20 cellular contexts compared by ENCODE assay signal in genomic region chr7:154792436-154793055, GRCh38.
"Had no signal": no experiment of that assay in that cellular context is flagged by ENCODE, and none has a peak within 500 bp of the region (broad histone marks: within the 10 kb centered on the region; RNA-seq: fewer than 3 reads in every experiment).

No MANE protein-coding gene starts in this region.

- DNase-seq: activated CD4-positive, alpha-beta memory T cell treated with anti-CD3 and anti-CD28 coated beads, Interleukin-2, amount 10 ng/mL, durations not matched to agents 7 days and 5 days; activated CD4-positive, alpha-beta T cell treated with anti-CD3 and anti-CD28 coated beads for 48 hours; activated effector memory CD4-positive, alpha-beta T cell treated with Interleukin-2 at 50 U/mL for 16 hours; activated naive CD4-positive, alpha-beta T cell treated with anti-CD3 and anti-CD28 coated beads, Interleukin-2, amount 10 ng/mL, durations not matched to agents 7 days and 5 days; activated T-cell treated with anti-CD3 and anti-CD28 coated beads, Interleukin-2, amount 50 U/mL, for 72 hours; amygdala; endodermal cell; esophagus squamous epithelium; gastrocnemius medialis; heart left ventricle; left cardiac atrium; natural killer cell; ovary; stimulated activated CD4-positive, alpha-beta T cell treated with anti-CD3 and anti-CD28 coated beads, Interleukin-2, amount 100 ng/mL, for 48 hours; stimulated activated CD8-positive, alpha-beta memory T cell treated with anti-CD3 and anti-CD28 coated beads, Interleukin-4, amount 100 ng/mL, for 48 hours; stimulated activated naive B cell treated with anti-CD40 and anti-IgM and Interleukin-4, amounts not matched to agents 10 μg/mL and 1 μg/mL and 100 μg/mL, for 72 hours; upper lobe of left lung had no signal

- H3K36me3 ChIP-seq: esophagus squamous epithelium, gastrocnemius medialis, heart left ventricle, ovary, prostate gland, thoracic aorta, upper lobe of left lung had no signal

- H3K36me3 Mint-ChIP-seq: activated naive CD4-positive, alpha-beta T cell treated with anti-CD3 and anti-CD28 coated beads, Interleukin-2, amount 10 ng/mL, durations not matched to agents 7 days and 5 days; natural killer cell had no signal

- H3K4me1 ChIP-seq: gastrocnemius medialis, prostate gland had no signal

- H3K4me3 ChIP-seq: coronary artery, esophagus squamous epithelium, gastrocnemius medialis, heart left ventricle, ovary, prostate gland, thoracic aorta, upper lobe of left lung had no signal

- H3K4me3 Mint-ChIP-seq: activated CD4-positive, alpha-beta memory T cell treated with anti-CD3 and anti-CD28 coated beads, Interleukin-2, amount 10 ng/mL, durations not matched to agents 7 days and 5 days; activated naive CD4-positive, alpha-beta T cell treated with anti-CD3 and anti-CD28 coated beads, Interleukin-2, amount 10 ng/mL, durations not matched to agents 7 days and 5 days; activated T-cell treated with anti-CD3 and anti-CD28 coated beads, Interleukin-2, amount 50 U/mL, for 72 hours; natural killer cell; stimulated activated naive B cell treated with anti-CD40 and anti-IgM and Interleukin-4, amounts not matched to agents 10 μg/mL and 1 μg/mL and 100 μg/mL, for 72 hours had no signal

- H3K27me3 ChIP-seq: ovary, upper lobe of left lung had no signal

- H3K27me3 Mint-ChIP-seq: activated CD4-positive, alpha-beta memory T cell treated with anti-CD3 and anti-CD28 coated beads, Interleukin-2, amount 10 ng/mL, durations not matched to agents 7 days and 5 days had no signal

- H3K27ac Mint-ChIP-seq: activated CD4-positive, alpha-beta memory T cell treated with anti-CD3 and anti-CD28 coated beads, Interleukin-2, amount 10 ng/mL, durations not matched to agents 7 days and 5 days; activated naive CD4-positive, alpha-beta T cell treated with anti-CD3 and anti-CD28 coated beads, Interleukin-2, amount 10 ng/mL, durations not matched to agents 7 days and 5 days; activated T-cell treated with anti-CD3 and anti-CD28 coated beads, Interleukin-2, amount 50 U/mL, for 72 hours; endodermal cell; natural killer cell; stimulated activated naive B cell treated with anti-CD40 and anti-IgM and Interleukin-4, amounts not matched to agents 10 μg/mL and 1 μg/mL and 100 μg/mL, for 72 hours had no signal

- H3K4me1 Mint-ChIP-seq: activated CD4-positive, alpha-beta memory T cell treated with anti-CD3 and anti-CD28 coated beads, Interleukin-2, amount 10 ng/mL, durations not matched to agents 7 days and 5 days; activated naive CD4-positive, alpha-beta T cell treated with anti-CD3 and anti-CD28 coated beads, Interleukin-2, amount 10 ng/mL, durations not matched to agents 7 days and 5 days; natural killer cell; stimulated activated naive B cell treated with anti-CD40 and anti-IgM and Interleukin-4, amounts not matched to agents 10 μg/mL and 1 μg/mL and 100 μg/mL, for 72 hours had no signal

- ATAC-seq: activated T-cell treated with anti-CD3 and anti-CD28 coated beads, Interleukin-2, amount 50 U/mL, for 72 hours; gastrocnemius medialis; heart left ventricle; left cardiac atrium; natural killer cell; stimulated activated naive B cell treated with anti-CD40 and anti-IgM and Interleukin-4, amounts not matched to agents 10 μg/mL and 1 μg/mL and 100 μg/mL, for 72 hours had no signal

- H3K9me3 ChIP-seq: esophagus squamous epithelium, gastrocnemius medialis, heart left ventricle, prostate gland, thoracic aorta, upper lobe of left lung had no signal

- H3K9me3 Mint-ChIP-seq: activated CD4-positive, alpha-beta memory T cell treated with anti-CD3 and anti-CD28 coated beads, Interleukin-2, amount 10 ng/mL, durations not matched to agents 7 days and 5 days; activated naive CD4-positive, alpha-beta T cell treated with anti-CD3 and anti-CD28 coated beads, Interleukin-2, amount 10 ng/mL, durations not matched to agents 7 days and 5 days had no signal

- H3K27ac ChIP-seq: coronary artery, esophagus squamous epithelium, gastrocnemius medialis, heart left ventricle, ovary, prostate gland, thoracic aorta, upper lobe of left lung had no signal
